In genomic region chr19:2110822-2111221, GRCh38 we compare ENCODE assay signal across 21 cellular contexts. TPM values are rescaled to one million over a fixed set of nuclear protein-coding genes. Genes with fewer than 3 reads are reported as not detected.
A peak's percentile ranks its signal among the peaks of the same experiment; 100 is the strongest.
DNase-seq lines count a peak whose midpoint lies in the region; ATAC-seq and TF ChIP-seq lines count a peak whose summit lies in the region.
"Had no signal": no experiment of that assay in that cellular context is flagged by ENCODE, and none has a peak within 500 bp of the region (broad histone marks: within the 10 kb centered on the region; RNA-seq: fewer than 3 reads in every experiment).

No MANE protein-coding gene starts in this region.

- H3K27ac ChIP-seq in cardiac muscle cell (no peak overlapping the region), OCI-LY3 (ENCODE audit: low read length) (no peak overlapping the region)
- H3K27ac ChIP-seq: GM23248, parathyroid adenoma, suprapubic skin, vagina had no signal

- intact Hi-C loops in Right ventricle myocardium superior (cut with DNase I) = no loop called here

- H3K27me3 Mint-ChIP-seq in chondrocyte (ENCODE audit: low read depth) (no peaks in the 10 kb centered on the region), progenitor cell of endocrine pancreas (no peaks in the 10 kb centered on the region)
- H3K27me3 Mint-ChIP-seq: activated CD4-positive, alpha-beta T cell treated with anti-CD3 and anti-CD28 coated beads, Interleukin-2, amount 10 ng/mL, durations not matched to agents 7 days and 5 days had no signal

- TF ChIP-seq CTCF in cardiac muscle cell (IDR thresholded peaks at IDR 0.05; ENCODE audit: low read depth, low read length) (peak; percentile 9), OCI-LY3 (IDR thresholded peaks at IDR 0.05; ENCODE audit: low read depth, low read length) (peak; percentile 50), chondrocyte (IDR thresholded peaks at IDR 0.05) (peak; percentile 33), progenitor cell of endocrine pancreas (IDR thresholded peaks at IDR 0.05; ENCODE audit: unreplicated experiment) (peak; percentile 15)

- no peak overlapping the region for H3K9ac ChIP-seq in OCI-LY3 (ENCODE audit: low read length)
- H3K9ac ChIP-seq: GM23248, parathyroid adenoma had no signal

- no peaks in the 10 kb centered on the region for H3K9me3 Mint-ChIP-seq in chondrocyte (ENCODE audit: low read depth)
- H3K9me3 Mint-ChIP-seq in progenitor cell of endocrine pancreas (ENCODE audit: low read depth) = peaks cover 2% of the 10 kb centered on the region
- H3K9me3 Mint-ChIP-seq: activated CD4-positive, alpha-beta T cell treated with anti-CD3 and anti-CD28 coated beads, Interleukin-2, amount 10 ng/mL, durations not matched to agents 7 days and 5 days; natural killer cell had no signal

- H3K36me3 ChIP-seq in cardiac muscle cell (peaks cover 66% of the 10 kb centered on the region), OCI-LY3 (replicated peaks; ENCODE audit: low read depth, low read length) (peaks cover 85% of the 10 kb centered on the region)

- H3K4me1 ChIP-seq in cardiac muscle cell (ENCODE audit: low read depth) (no peaks in the 10 kb centered on the region), OCI-LY3 (ENCODE audit: low read length) (no peaks in the 10 kb centered on the region)
- H3K4me1 ChIP-seq: Caco-2, parathyroid adenoma, suprapubic skin, vagina had no signal

- H3K4me2 ChIP-seq in OCI-LY3 (ENCODE audit: low read length) = no peak overlapping the region

- no peak overlapping the region for H3K4me3 Mint-ChIP-seq in chondrocyte (ENCODE audit: unreplicated experiment)
- H3K4me3 Mint-ChIP-seq in progenitor cell of endocrine pancreas (ENCODE audit: low read depth) = no peak overlapping the region
- H3K4me3 Mint-ChIP-seq: activated CD4-positive, alpha-beta T cell treated with anti-CD3 and anti-CD28 coated beads, Interleukin-2, amount 10 ng/mL, durations not matched to agents 7 days and 5 days; natural killer cell had no signal

- ATAC-seq in Right ventricle myocardium superior (ENCODE audit: poor library complexity) (no peak), HG02571 (IDR thresholded peaks at IDR 0.05; ENCODE audit: unreplicated experiment) (no peak)
- ATAC-seq: left cardiac atrium, natural killer cell had no signal

- no peak for DNase-seq in cardiac muscle cell (ENCODE audit: low read depth in 1 of 2, low spot score in 1 of 2)
- DNase-seq in Right ventricle myocardium superior = no peak
- peak; percentile 73 for DNase-seq in chondrocyte (ENCODE audit: low spot score)
- DNase-seq in progenitor cell of endocrine pancreas (ENCODE audit: low spot score, unreplicated experiment) = no peak
- DNase-seq in NOMO-1 treated with dmso at 0.1 percent for 144 hours (lab: John Stamatoyannopoulos, UW; ENCODE audit: unreplicated experiment) = no peak
- no peak for DNase-seq in SK-N-DZ (ENCODE audit: low spot score)
- DNase-seq: 8988T; activated CD4-positive, alpha-beta T cell treated with anti-CD3 and anti-CD28 coated beads, Interleukin-2, amount 10 ng/mL, durations not matched to agents 7 days and 5 days; Caco-2; erythroblast; GM23248; left cardiac atrium; natural killer cell; NCI-H1417; NCI-H526; SHP77 had no signal

- H3K36me3 Mint-ChIP-seq in chondrocyte (ENCODE audit: low read depth) (peaks cover 41% of the 10 kb centered on the region), progenitor cell of endocrine pancreas (ENCODE audit: insufficient read depth) (peaks cover 36% of the 10 kb centered on the region)
- H3K36me3 Mint-ChIP-seq: natural killer cell had no signal

- no peak overlapping the region for H3K4me3 ChIP-seq in cardiac muscle cell
- H3K4me3 ChIP-seq in OCI-LY3 (ENCODE audit: low read length) = no peak overlapping the region
- H3K4me3 ChIP-seq: GM23248, suprapubic skin, vagina had no signal

- H3K79me2 ChIP-seq in OCI-LY3 (ENCODE audit: low read length) = no peaks in the 10 kb centered on the region

- H4K20me1 ChIP-seq in OCI-LY3 (ENCODE audit: insufficient read depth, low read length) = no peaks in the 10 kb centered on the region; the same call in 1 of the 2 replicates

- H3K27me3 ChIP-seq in cardiac muscle cell = no peaks in the 10 kb centered on the region
- H3K27me3 ChIP-seq in OCI-LY3 (ENCODE audit: low read depth, low read length) = no peaks in the 10 kb centered on the region
- H3K27me3 ChIP-seq: suprapubic skin, vagina had no signal

- H3K4me1 Mint-ChIP-seq in chondrocyte (ENCODE audit: low read depth) (peaks cover 16% of the 10 kb centered on the region), progenitor cell of endocrine pancreas (ENCODE audit: low read depth) (no peaks in the 10 kb centered on the region)
- H3K4me1 Mint-ChIP-seq: activated CD4-positive, alpha-beta T cell treated with anti-CD3 and anti-CD28 coated beads, Interleukin-2, amount 10 ng/mL, durations not matched to agents 7 days and 5 days had no signal

- no peaks in the 10 kb centered on the region for H3K9me3 ChIP-seq in cardiac muscle cell (ENCODE audit: low read depth)
- no peaks in the 10 kb centered on the region for H3K9me3 ChIP-seq in OCI-LY3 (ENCODE audit: insufficient read depth, low read length)
- H3K9me3 ChIP-seq: Caco-2, suprapubic skin, vagina had no signal

- H3K27ac Mint-ChIP-seq in chondrocyte (ENCODE audit: unreplicated experiment) (no peak overlapping the region), progenitor cell of endocrine pancreas (no peak overlapping the region)
- H3K27ac Mint-ChIP-seq: activated CD4-positive, alpha-beta T cell treated with anti-CD3 and anti-CD28 coated beads, Interleukin-2, amount 10 ng/mL, durations not matched to agents 7 days and 5 days; natural killer cell had no signal

- H2AFZ ChIP-seq in OCI-LY3 (ENCODE audit: low read depth, low read length) = no peak overlapping the region
- H2AFZ ChIP-seq: GM23248, parathyroid adenoma had no signal

RNA-seq across cellular contexts. Expression of gene IZUMO4, which starts 14.1 kb away (rescaled TPM):
- total RNA-seq in cardiac muscle cell (10.5 and 11.6 TPM in 2 replicates), Right ventricle myocardium superior (1.7 TPM), chondrocyte (2.4 to 3.9 TPM (median 3.2 TPM) in 3 replicates), progenitor cell of endocrine pancreas (15.9 and 16.5 TPM in 2 replicates)
- 2.6 and 4.9 TPM in 2 replicates for polyA plus RNA-seq in cardiac muscle cell
- 0.27 and 1.7 TPM in 2 replicates for polyA plus RNA-seq in SK-N-DZ (2014; cell fraction: cytosol; rRNA removed)
- 6.8 and 9.5 TPM in 2 replicates for polyA plus RNA-seq in SK-N-DZ (2014; cell fraction: nucleus; rRNA removed)

RNA-seq across cellular contexts. Expression of gene MOB3A, which starts 14.7 kb away (rescaled TPM):
- total RNA-seq in cardiac muscle cell = 15.1 and 17.4 TPM in 2 replicates
- 21.6 and 22.0 TPM in 2 replicates for polyA plus RNA-seq in cardiac muscle cell
- total RNA-seq in Right ventricle myocardium superior = 15.6 TPM
- 34.6 to 48.0 TPM (median 45.5 TPM) in 3 replicates for total RNA-seq in chondrocyte
- 33.2 and 38.5 TPM in 2 replicates for total RNA-seq in progenitor cell of endocrine pancreas
- polyA plus RNA-seq in SK-N-DZ (2014; cell fraction: cytosol; rRNA removed) = 7.2 and 8.4 TPM in 2 replicates
- polyA plus RNA-seq in SK-N-DZ (2014; cell fraction: nucleus; rRNA removed) = 3.4 and 4.2 TPM in 2 replicates

RNA-seq across cellular contexts. Expression of gene AP3D1, which starts 40.5 kb away (rescaled TPM):
- total RNA-seq in cardiac muscle cell = 118 and 125 TPM in 2 replicates
- polyA plus RNA-seq in cardiac muscle cell = 112 and 115 TPM in 2 replicates
- total RNA-seq in Right ventricle myocardium superior = 69.6 TPM
- 139 to 157 TPM (median 144 TPM) in 3 replicates for total RNA-seq in chondrocyte
- 123 and 131 TPM in 2 replicates for total RNA-seq in progenitor cell of endocrine pancreas
- 50.3 and 54.1 TPM in 2 replicates for polyA plus RNA-seq in SK-N-DZ (2014; cell fraction: cytosol; rRNA removed)
- polyA plus RNA-seq in SK-N-DZ (2014; cell fraction: nucleus; rRNA removed) = 93.0 and 103 TPM in 2 replicates

RNA-seq across cellular contexts. Expression of gene DOT1L, which starts 52.9 kb away (rescaled TPM):
- total RNA-seq in cardiac muscle cell (25.3 and 53.8 TPM in 2 replicates), Right ventricle myocardium superior (9.6 TPM), chondrocyte (24.0 to 26.2 TPM (median 24.9 TPM) in 3 replicates), progenitor cell of endocrine pancreas (102 and 106 TPM in 2 replicates)
- polyA plus RNA-seq in cardiac muscle cell = 15.6 and 19.1 TPM in 2 replicates
- 14.9 and 22.7 TPM in 2 replicates for polyA plus RNA-seq in SK-N-DZ (2014; cell fraction: cytosol; rRNA removed)
- 73.6 and 154 TPM in 2 replicates for polyA plus RNA-seq in SK-N-DZ (2014; cell fraction: nucleus; rRNA removed)

RNA-seq across cellular contexts. Expression of gene MKNK2, which starts 59.8 kb away (rescaled TPM):
- total RNA-seq in cardiac muscle cell (72.5 and 76.6 TPM in 2 replicates), Right ventricle myocardium superior (238 TPM), chondrocyte (32.8 to 127 TPM (median 125 TPM) in 3 replicates), progenitor cell of endocrine pancreas (145 and 163 TPM in 2 replicates)
- polyA plus RNA-seq in cardiac muscle cell = 72.8 and 87.2 TPM in 2 replicates
- 43.2 and 44.6 TPM in 2 replicates for polyA plus RNA-seq in SK-N-DZ (2014; cell fraction: cytosol; rRNA removed)
- 59.1 and 76.4 TPM in 2 replicates for polyA plus RNA-seq in SK-N-DZ (2014; cell fraction: nucleus; rRNA removed)
